16 cellular contexts compared by ENCODE assay signal in the genomic region with DNA sequence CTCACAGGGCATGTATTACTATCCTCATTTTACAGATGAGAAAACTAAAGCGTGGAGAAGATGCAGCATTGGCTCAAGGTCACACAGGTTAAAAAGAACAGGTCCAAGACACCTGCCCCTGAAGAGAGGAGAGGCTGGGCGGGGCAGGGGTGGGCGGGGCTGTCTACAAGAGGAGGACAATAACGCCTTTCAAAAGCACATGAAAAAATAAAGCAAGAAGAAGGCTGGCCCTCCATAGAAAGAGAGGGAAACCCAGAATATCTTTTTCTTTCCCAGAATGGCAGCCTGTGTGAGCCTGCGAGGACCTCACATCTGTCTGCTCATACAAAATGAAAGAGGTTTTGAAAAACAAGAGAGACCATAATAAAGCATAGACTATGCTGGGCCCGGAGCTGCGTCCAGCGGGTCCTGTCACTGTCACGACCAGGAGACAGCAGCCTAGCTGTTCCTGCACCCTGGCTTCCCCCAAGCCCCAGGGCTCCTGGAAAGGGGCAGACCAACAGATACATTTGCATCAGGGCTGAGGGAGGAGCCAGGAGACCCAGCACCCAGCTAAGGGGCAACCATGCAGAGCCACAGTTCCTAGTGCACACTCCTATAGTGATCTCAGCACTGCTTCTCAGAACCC.
DNase-seq lines count a peak whose midpoint lies in the region; ATAC-seq and TF ChIP-seq lines count a peak whose summit lies in the region.
"Had no signal": no experiment of that assay in that cellular context is flagged by ENCODE, and none has a peak within 500 bp of the region (broad histone marks: within the 10 kb centered on the region; RNA-seq: fewer than 3 reads in every experiment).

No MANE protein-coding gene starts in this region.

- peak overlapping the region in 7 of 59 donors; percentile 5 to 32 (median 12) for H3K4me3 ChIP-seq in dorsolateral prefrontal cortex
- H3K4me3 ChIP-seq: A549, GM23248, SJCRH30 had no signal

- ATAC-seq in Right ventricle myocardium inferior (peak; percentile 8), left cardiac atrium (no peak), GM21576 (IDR thresholded peaks at IDR 0.05; ENCODE audit: unreplicated experiment) (no peak), GM19452 (IDR thresholded peaks at IDR 0.05; ENCODE audit: unreplicated experiment) (no peak), GM21526 (IDR thresholded peaks at IDR 0.05; ENCODE audit: low FRiP score, unreplicated experiment) (no peak)
- ATAC-seq: A549, HCT116 had no signal

- intact Hi-C loops in Right ventricle myocardium inferior (cut with DNase I) (no loop called here), left cardiac atrium (cut with DNase I) (no loop called here), dorsolateral prefrontal cortex (cut with DNase I) (loop anchor here in 1 of 2 donors (5.0 kb wide), 2 partner anchors 37 to 57 kb away; no protein-coding TSS in a partner anchor), posterior vena cava (cut with DNase I) (no loop called here)

- DNase-seq in Right ventricle myocardium inferior (ENCODE audit: missing footprints): no peak
- no peak for DNase-seq in left cardiac atrium
- DNase-seq in dorsolateral prefrontal cortex: peak in 3 of 10 donors; percentile 45 to 51 (median 49)
- peak; percentile 64 for DNase-seq in posterior vena cava (ENCODE audit: low spot score)
- DNase-seq: DMS 273 treated with DMSO at 0.1 percent for 48 hours, EL, GM23248, NCI-H1930, RPMI8226, SJCRH30 had no signal

- peak in 1 of 56 donors; percentile 7 for TF ChIP-seq CTCF in dorsolateral prefrontal cortex (IDR thresholded peaks at IDR 0.05 in 54 of 56, conservative IDR thresholded peaks at IDR 0.05 in 2 of 56; ENCODE audit: low read depth in 1 of 56, partially characterized antibody in 56 of 56)

- H3K27me3 ChIP-seq in dorsolateral prefrontal cortex: no peaks in the 10 kb centered on the region
- H3K27me3 ChIP-seq: SJCRH30 had no signal

- H3K27ac ChIP-seq in dorsolateral prefrontal cortex: peak overlapping the region; percentile 51 to 98 (median 93)
- H3K27ac ChIP-seq: A549, GM23248, HL-60, SJCRH30 had no signal
